ENCODE assay signal across 13 cellular contexts in genomic region chrX:150870059-150870458, GRCh38.
"Had no signal": no experiment of that assay in that cellular context is flagged by ENCODE, and none has a peak within 500 bp of the region (broad histone marks: within the 10 kb centered on the region; RNA-seq: fewer than 3 reads in every experiment).

No MANE protein-coding gene starts in this region.

- H3K79me2 ChIP-seq: hepatocyte had no signal

- H3K4me1 ChIP-seq: colonic mucosa had no signal

- H3K27ac Mint-ChIP-seq: activated CD4-positive, alpha-beta memory T cell treated with anti-CD3 and anti-CD28 coated beads for 36 hours; activated naive CD8-positive, alpha-beta T cell treated with anti-CD3 and anti-CD28 coated beads, Interleukin-2, amount 10 ng/mL, durations not matched to agents 7 days and 5 days; stimulated activated naive CD8-positive, alpha-beta T cell treated with anti-CD3 and anti-CD28 coated beads, Interleukin-15, Interleukin-2, amounts not matched to agents 100 ng/mL and 50 ng/mL, for 24 hours had no signal

- H3K9me3 Mint-ChIP-seq: activated T-helper 17 cell treated with anti-CD3 and anti-CD28 coated beads, Interleukin-2, amount 50 U/mL, for 72 hours had no signal

- H3K36me3 ChIP-seq: colonic mucosa, suprapubic skin had no signal

- H3K4me3 ChIP-seq: colonic mucosa, hepatocyte, skin epidermis, suprapubic skin had no signal

- H3K27ac ChIP-seq: colonic mucosa, hepatocyte, skin epidermis, suprapubic skin had no signal

- H3K4me3 Mint-ChIP-seq: activated CD4-positive, alpha-beta memory T cell treated with anti-CD3 and anti-CD28 coated beads for 36 hours; activated naive CD8-positive, alpha-beta T cell treated with anti-CD3 and anti-CD28 coated beads, Interleukin-2, amount 10 ng/mL, durations not matched to agents 7 days and 5 days; activated T-helper 17 cell treated with anti-CD3 and anti-CD28 coated beads, Interleukin-2, amount 50 U/mL, for 72 hours; neural crest cell; stimulated activated naive CD8-positive, alpha-beta T cell treated with anti-CD3 and anti-CD28 coated beads, Interleukin-15, Interleukin-2, amounts not matched to agents 100 ng/mL and 50 ng/mL, for 24 hours had no signal

- H3K27me3 ChIP-seq: colonic mucosa, hepatocyte, suprapubic skin had no signal

- H3K9me3 ChIP-seq: colonic mucosa, suprapubic skin had no signal

- DNase-seq: activated CD4-positive, alpha-beta memory T cell treated with anti-CD3 and anti-CD28 coated beads for 36 hours; activated naive CD4-positive, alpha-beta T cell; activated naive CD8-positive, alpha-beta T cell treated with anti-CD3 and anti-CD28 coated beads, Interleukin-2, amount 10 ng/mL, durations not matched to agents 7 days and 5 days; colonic mucosa; stimulated activated CD4-positive, alpha-beta T cell treated with anti-CD3 and anti-CD28 coated beads, Interleukin-15, amount 100 ng/mL, for 24 hours; stimulated activated CD4-positive, alpha-beta T cell treated with anti-CD3 and anti-CD28 coated beads, Interleukin-2, amount 100 ng/mL, for 48 hours; trophoblast cell had no signal

- H3K4me2 ChIP-seq: hepatocyte had no signal

- H3K27me3 Mint-ChIP-seq: activated CD4-positive, alpha-beta memory T cell treated with anti-CD3 and anti-CD28 coated beads for 36 hours; activated naive CD8-positive, alpha-beta T cell treated with anti-CD3 and anti-CD28 coated beads, Interleukin-2, amount 10 ng/mL, durations not matched to agents 7 days and 5 days; activated T-helper 17 cell treated with anti-CD3 and anti-CD28 coated beads, Interleukin-2, amount 50 U/mL, for 72 hours; stimulated activated naive CD8-positive, alpha-beta T cell treated with anti-CD3 and anti-CD28 coated beads, Interleukin-15, Interleukin-2, amounts not matched to agents 100 ng/mL and 50 ng/mL, for 24 hours had no signal
